In the genomic region with DNA sequence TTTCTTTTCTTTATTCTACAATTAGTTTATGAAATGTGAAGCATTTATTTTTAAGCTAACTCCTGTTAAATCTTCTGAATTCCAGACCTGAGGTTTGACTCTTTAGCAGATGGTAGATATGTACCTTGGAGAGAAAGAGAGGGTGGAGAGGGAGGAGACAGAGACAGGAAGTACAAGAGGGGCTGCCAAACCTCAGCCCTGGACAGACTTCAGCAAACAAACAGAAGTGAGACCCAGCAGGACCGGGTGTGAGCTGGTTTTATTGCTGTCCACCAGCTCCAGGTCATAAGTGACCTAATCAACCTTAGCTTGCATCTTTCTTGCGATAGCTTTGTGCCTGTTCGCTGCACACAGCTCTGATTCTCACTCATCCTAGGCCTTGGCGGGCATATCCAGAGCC, we compare ENCODE assay signal across 21 cellular contexts.
DNase-seq lines count a peak whose midpoint lies in the region; ATAC-seq and TF ChIP-seq lines count a peak whose summit lies in the region.
"Had no signal": no experiment of that assay in that cellular context is flagged by ENCODE, and none has a peak within 500 bp of the region (broad histone marks: within the 10 kb centered on the region; RNA-seq: fewer than 3 reads in every experiment).

No MANE protein-coding gene starts in this region.

- intact Hi-C loops in posterior cingulate gyrus (cut with DNase I): no loop called here

- H3K4me3 ChIP-seq in LNCaP clone FGC (ENCODE audit: low read depth, low read length): no peak overlapping the region
- H3K4me3 ChIP-seq: SK-N-MC had no signal

- DNase-seq in NCI-H510A treated with DMSO at 0.1 percent for 48 hours (lab: John Stamatoyannopoulos, UW) (peak; percentile 32), NCI-H510A (lab: John Stamatoyannopoulos, UW) (no peak), LNCaP clone FGC (ENCODE audit: low read depth) (peak; percentile 79), NCI-H2196 treated with DMSO at 0.1 percent for 48 hours (lab: John Stamatoyannopoulos, UW; ENCODE audit: unreplicated experiment) (peak; percentile 83), pons (ENCODE audit: low spot score) (no peak), posterior cingulate gyrus (no peak)
- DNase-seq: 8988T, ACHN, BE2C, Calu3, HCEC 1CT, MV-4-11, NCI-H1105 treated with DMSO at 0.1 percent for 48 hours, NCI-H146, NCI-H1930, NCI-H226, NCI-H524 treated with DMSO at 0.1 percent for 48 hours, SIG-M5 had no signal

- no peak for TF ChIP-seq CTCF in LNCaP clone FGC (IDR thresholded peaks at IDR 0.05; ENCODE audit: control insufficient read depth, extremely low read depth, insufficient read depth)

- ATAC-seq in HG03469 (IDR thresholded peaks at IDR 0.05; ENCODE audit: unreplicated experiment): no peak
- ATAC-seq: Panc1 had no signal

Comparison
In these comparisons a context has a peak if more than half of its experiments do, and no peak if none do; other contexts are left out.
1. DNase-seq: peak in NCI-H510A treated with DMSO at 0.1 percent for 48 hours (single experiment), LNCaP clone FGC (single experiment) and NCI-H2196 treated with DMSO at 0.1 percent for 48 hours (single experiment); none in NCI-H510A (single experiment), pons (single experiment) and posterior cingulate gyrus (0 of 10).